In genomic region chr15:68383161-68384074, GRCh38 we compare ENCODE assay signal across 8 cellular contexts. TPM values are rescaled to one million over a fixed set of nuclear protein-coding genes. Genes with fewer than 3 reads are reported as not detected.
DNase-seq lines count a peak whose midpoint lies in the region; ATAC-seq and TF ChIP-seq lines count a peak whose summit lies in the region.

No MANE protein-coding gene starts in this region.

- H3K36me3 Mint-ChIP-seq in brain, result no peaks in the 10 kb centered on the region

- peak; percentile 47 to 68 for TF ChIP-seq CTCF in brain (conservative IDR thresholded peaks at IDR 0.05)

- DNase-seq in COLO668 (lab: John Stamatoyannopoulos, UW; ENCODE audit: unreplicated experiment), result peak; percentile 26
- peak; percentile 70 to 71 for DNase-seq in HAP-1 (ENCODE audit: low spot score in 2 of 2)
- DNase-seq in SJCRH30, result peak; percentile 33 to 81
- peak; percentile 55 for DNase-seq in inferior parietal cortex (ENCODE audit: extremely low spot score)
- peak; percentile 21 to 40 for DNase-seq in stimulated activated CD4-positive, alpha-beta T cell treated with anti-CD3 and anti-CD28 coated beads, Interleukin-2, amount 100 ng/mL, for 48 hours

- in situ Hi-C loops in HAP-1 (cut with MboI; ENCODE audit: low sequenced_read_pairs), result no loop called here

- ATAC-seq in GM21515 (IDR thresholded peaks at IDR 0.05; ENCODE audit: unreplicated experiment) (no peak), HG02938 (IDR thresholded peaks at IDR 0.05; ENCODE audit: unreplicated experiment) (no peak)

- H3K36me3 ChIP-seq in HAP-1 (replicated peaks), result no peaks in the 10 kb centered on the region
- H3K36me3 ChIP-seq in SJCRH30, result no peaks in the 10 kb centered on the region

- H3K27me3 Mint-ChIP-seq in brain, result peaks cover 12% of the 10 kb centered on the region

- no peaks in the 10 kb centered on the region for H3K4me1 Mint-ChIP-seq in brain

- H3K27ac Mint-ChIP-seq in brain, result no peak overlapping the region

- no peak overlapping the region for H3K27ac ChIP-seq in SJCRH30

- peaks cover 12% of the 10 kb centered on the region for H3K9me3 ChIP-seq in HAP-1
- H3K9me3 ChIP-seq in SJCRH30 (replicated peaks), result 0 out of 2 replicates have a peak, but pooled peaks cover 2% of the 10 kb centered on the region

- peaks cover 0 to 5% (median 2%) of the 10 kb centered on the region in 5 experiments for H3K9me3 Mint-ChIP-seq in brain

- H3K4me1 ChIP-seq in HAP-1, result no peaks in the 10 kb centered on the region
- H3K4me1 ChIP-seq in SJCRH30, result no peaks in the 10 kb centered on the region

- peaks cover 24% of the 10 kb centered on the region for H3K27me3 ChIP-seq in HAP-1 (ENCODE audit: low read depth)
- no peaks in the 10 kb centered on the region for H3K27me3 ChIP-seq in SJCRH30

- H3K4me3 Mint-ChIP-seq in brain, result no peak overlapping the region

- no peak overlapping the region for H3K4me3 ChIP-seq in HAP-1
- H3K4me3 ChIP-seq in SJCRH30, result no peak overlapping the region

RNA-seq across cellular contexts. Expression of gene ITGA11, which starts 48.5 kb away (rescaled TPM):
- not detected in 2 replicates for total RNA-seq in SJCRH30 (2014; rRNA removed; shearing (Covaris generic))
- 1.2 TPM for polyA plus RNA-seq in brain (ENCODE audit: insufficient read depth, low read depth, low replicate concordance)
